Comparison of ENCODE assay signal across 7 cellular contexts in the genomic region with DNA sequence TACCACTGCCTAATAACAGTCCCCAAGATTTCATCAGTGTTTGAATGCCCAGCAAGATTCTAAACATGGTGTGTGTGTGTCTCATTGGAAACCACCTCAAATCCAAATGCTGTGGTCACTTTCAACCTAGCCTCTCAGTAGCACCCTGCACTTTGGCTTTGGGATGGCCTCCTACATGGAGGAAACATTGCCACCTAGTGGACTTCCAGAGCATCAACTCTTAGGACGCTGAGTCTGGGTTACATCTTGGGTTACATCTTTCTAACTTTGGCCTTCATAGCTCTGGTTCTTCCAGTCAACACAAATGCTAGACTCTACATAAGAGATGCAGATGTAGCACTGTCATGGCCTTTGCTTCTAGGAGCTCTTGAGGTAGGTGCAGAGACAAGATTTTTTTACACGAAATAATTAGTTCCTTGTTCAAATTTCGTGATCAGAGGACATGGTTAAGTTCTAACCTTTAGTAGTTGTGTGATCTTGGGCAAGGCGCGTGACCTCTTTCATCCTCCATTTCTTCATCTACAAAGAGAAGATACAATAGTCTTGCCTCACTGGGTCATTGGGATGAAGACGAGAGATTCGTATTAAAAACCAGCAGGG.
A peak's percentile ranks its signal among the peaks of the same experiment; 100 is the strongest.
DNase-seq lines count a peak whose midpoint lies in the region; ATAC-seq and TF ChIP-seq lines count a peak whose summit lies in the region.

No MANE protein-coding gene starts in this region.

- POLR2A ChIA-PET in HEK293T (lab: Yijun Ruan, JAX) = no interaction called here

- CTCF ChIA-PET in HEK293T (lab: Yijun Ruan, JAX) = interaction anchor here (0.5 to 1.6 kb wide), 10 partner anchors 16 to 323 kb away, joined by 3 to 6 read pairs (median 3); no protein-coding TSS in a partner anchor

- no peaks in the 10 kb centered on the region for H3K36me3 ChIP-seq in left ventricle myocardium inferior

- H3K4me3 ChIP-seq in left ventricle myocardium inferior = no peak overlapping the region
- no peak overlapping the region for H3K4me3 ChIP-seq in skeletal muscle cell (ENCODE audit: low read depth, low read length)

- no peaks in the 10 kb centered on the region for H3K27me3 ChIP-seq in left ventricle myocardium inferior (ENCODE audit: low read depth)

- no peak overlapping the region for H3K4me3 Mint-ChIP-seq in activated naive CD8-positive, alpha-beta T cell treated with anti-CD3 and anti-CD28 coated beads for 36 hours

- no peaks in the 10 kb centered on the region for H3K9me3 ChIP-seq in left ventricle myocardium inferior (replicated peaks)

- no peaks in the 10 kb centered on the region for H3K9me3 Mint-ChIP-seq in activated naive CD8-positive, alpha-beta T cell treated with anti-CD3 and anti-CD28 coated beads for 36 hours

- peak; percentile 88 for TF ChIP-seq CTCF in left ventricle myocardium inferior (IDR thresholded peaks at IDR 0.05; ENCODE audit: borderline replicate concordance)

- peaks cover 12% of the 10 kb centered on the region for H3K27me3 Mint-ChIP-seq in activated naive CD8-positive, alpha-beta T cell treated with anti-CD3 and anti-CD28 coated beads for 36 hours

- H3K27ac Mint-ChIP-seq in activated naive CD8-positive, alpha-beta T cell treated with anti-CD3 and anti-CD28 coated beads for 36 hours = no peak overlapping the region

- peak; percentile 66 for DNase-seq in Daoy (ENCODE audit: low read depth)
- DNase-seq in HEK293T (ENCODE audit: extremely low spot score) = peak; percentile 73
- peak; percentile 9 for DNase-seq in NCI-H226
- peak; percentile 3 for DNase-seq in activated naive CD8-positive, alpha-beta T cell treated with anti-CD3 and anti-CD28 coated beads for 36 hours
- DNase-seq in left ventricle myocardium inferior = no peak
- DNase-seq in skeletal muscle cell (ENCODE audit: low read depth) = peak; percentile 10

- H3K4me1 Mint-ChIP-seq in activated naive CD8-positive, alpha-beta T cell treated with anti-CD3 and anti-CD28 coated beads for 36 hours = no peaks in the 10 kb centered on the region

- H3K27ac ChIP-seq in left ventricle myocardium inferior (replicated peaks) = no peak overlapping the region

- H3K4me1 ChIP-seq in left ventricle myocardium inferior = no peaks in the 10 kb centered on the region

- ATAC-seq in GM21423 (IDR thresholded peaks at IDR 0.05; ENCODE audit: unreplicated experiment) = no peak

- H3K36me3 Mint-ChIP-seq in activated naive CD8-positive, alpha-beta T cell treated with anti-CD3 and anti-CD28 coated beads for 36 hours = no peaks in the 10 kb centered on the region

- intact Hi-C loops in left ventricle myocardium inferior (cut with micrococcal nuclease) = loop anchor here (10.0 kb wide), 1 partner anchor 593 kb away; no protein-coding TSS in a partner anchor

TF ChIP-seq in HEK293T, 16 proteins besides CTCF, POLR2A, EP300 and RAD21:
- TF ChIP-seq PKNOX1 (IDR thresholded peaks at IDR 0.05) (no peak), NFRKB (IDR thresholded peaks at IDR 0.05) (no peak), FOXM1 (IDR thresholded peaks at IDR 0.05; ENCODE audit: borderline replicate concordance) (no peak), ZNF384 (IDR thresholded peaks at IDR 0.05) (no peak), HDGF (IDR thresholded peaks at IDR 0.05; ENCODE audit: borderline replicate concordance) (no peak), L3MBTL2 (conservative IDR thresholded peaks at IDR 0.05) (no peak), FOXA1 (IDR thresholded peaks at IDR 0.05) (no peak)
